In genomic region chr19:30516111-30516510, GRCh38 we compare ENCODE assay signal across 28 cellular contexts.
"Had no signal": no experiment of that assay in that cellular context is flagged by ENCODE, and none has a peak within 500 bp of the region (broad histone marks: within the 10 kb centered on the region; RNA-seq: fewer than 3 reads in every experiment).

No MANE protein-coding gene starts in this region.

- H3K27ac Mint-ChIP-seq: stimulated activated effector memory CD8-positive, alpha-beta T cell treated with anti-CD3 and anti-CD28 coated beads, Interleukin-12 subunit alpha, Interleukin-12 subunit beta, amount 100 ng/mL, for 72 hours; stimulated activated memory B cell treated with anti-CD40 and anti-IgM and Interleukin-4, amounts not matched to agents 10 μg/mL and 1 μg/mL and 100 μg/mL, for 72 hours; stimulated activated naive B cell treated with anti-CD40 and anti-IgM and Interleukin-4, amounts not matched to agents 10 μg/mL and 1 μg/mL and 100 μg/mL, for 72 hours; stimulated activated naive CD8-positive, alpha-beta T cell treated with anti-CD3 and anti-CD28 coated beads, Interleukin-15, amount 100 ng/mL, for 72 hours; stimulated activated naive CD8-positive, alpha-beta T cell treated with anti-CD3 and anti-CD28 coated beads, Interleukin-15, Interleukin-2, amounts not matched to agents 100 ng/mL and 50 ng/mL, for 24 hours; type B pancreatic cell had no signal

- H3K9me3 ChIP-seq: stomach, suprapubic skin, testis, thoracic aorta, thyroid gland, tibial artery, tibial nerve, transverse colon, upper lobe of left lung, upper lobe of right lung, uterus, vagina had no signal

- H3K27me3 Mint-ChIP-seq: stimulated activated memory B cell treated with anti-CD40 and anti-IgM and Interleukin-4, amounts not matched to agents 10 μg/mL and 1 μg/mL and 100 μg/mL, for 72 hours; stimulated activated naive B cell treated with anti-CD40 and anti-IgM and Interleukin-4, amounts not matched to agents 10 μg/mL and 1 μg/mL and 100 μg/mL, for 72 hours; stimulated activated naive CD8-positive, alpha-beta T cell treated with anti-CD3 and anti-CD28 coated beads, Interleukin-15, amount 100 ng/mL, for 72 hours; type B pancreatic cell had no signal

- H3K36me3 Mint-ChIP-seq: stimulated activated effector memory CD8-positive, alpha-beta T cell treated with anti-CD3 and anti-CD28 coated beads, Interleukin-12 subunit alpha, Interleukin-12 subunit beta, amount 100 ng/mL, for 72 hours; stimulated activated memory B cell treated with anti-CD40 and anti-IgM and Interleukin-4, amounts not matched to agents 10 μg/mL and 1 μg/mL and 100 μg/mL, for 72 hours; stimulated activated naive B cell treated with anti-CD40 and anti-IgM and Interleukin-4, amounts not matched to agents 10 μg/mL and 1 μg/mL and 100 μg/mL, for 72 hours; type B pancreatic cell had no signal

- H3K4me3 ChIP-seq: stomach, suprapubic skin, testis, thoracic aorta, thyroid gland, tibial artery, tibial nerve, transverse colon, upper lobe of left lung, upper lobe of right lung, uterus, vagina had no signal

- H3K4me3 Mint-ChIP-seq: stimulated activated effector memory CD8-positive, alpha-beta T cell treated with anti-CD3 and anti-CD28 coated beads, Interleukin-12 subunit alpha, Interleukin-12 subunit beta, amount 100 ng/mL, for 72 hours; stimulated activated memory B cell treated with anti-CD40 and anti-IgM and Interleukin-4, amounts not matched to agents 10 μg/mL and 1 μg/mL and 100 μg/mL, for 72 hours; stimulated activated naive B cell treated with anti-CD40 and anti-IgM and Interleukin-4, amounts not matched to agents 10 μg/mL and 1 μg/mL and 100 μg/mL, for 72 hours; stimulated activated naive CD8-positive, alpha-beta T cell treated with anti-CD3 and anti-CD28 coated beads, Interleukin-15, amount 100 ng/mL, for 72 hours; stimulated activated naive CD8-positive, alpha-beta T cell treated with anti-CD3 and anti-CD28 coated beads, Interleukin-15, Interleukin-2, amounts not matched to agents 100 ng/mL and 50 ng/mL, for 24 hours; type B pancreatic cell had no signal

- ATAC-seq: stimulated activated effector memory CD8-positive, alpha-beta T cell treated with anti-CD3 and anti-CD28 coated beads, Interleukin-12 subunit alpha, Interleukin-12 subunit beta, amount 100 ng/mL, for 72 hours; stimulated activated memory B cell treated with anti-CD40 and anti-IgM and Interleukin-4, amounts not matched to agents 10 μg/mL and 1 μg/mL and 100 μg/mL, for 72 hours; stimulated activated naive B cell treated with anti-CD40 and anti-IgM and Interleukin-4, amounts not matched to agents 10 μg/mL and 1 μg/mL and 100 μg/mL, for 72 hours; stimulated activated naive CD8-positive, alpha-beta T cell treated with anti-CD3 and anti-CD28 coated beads, Interleukin-15, amount 100 ng/mL, for 72 hours; stimulated activated naive CD8-positive, alpha-beta T cell treated with anti-CD3 and anti-CD28 coated beads, Interleukin-15, Interleukin-2, amounts not matched to agents 100 U/mL and 50 U/mL, for 24 hours; upper lobe of right lung had no signal

- H3K4me1 Mint-ChIP-seq: stimulated activated effector memory CD8-positive, alpha-beta T cell treated with anti-CD3 and anti-CD28 coated beads, Interleukin-12 subunit alpha, Interleukin-12 subunit beta, amount 100 ng/mL, for 72 hours; stimulated activated memory B cell treated with anti-CD40 and anti-IgM and Interleukin-4, amounts not matched to agents 10 μg/mL and 1 μg/mL and 100 μg/mL, for 72 hours; stimulated activated naive B cell treated with anti-CD40 and anti-IgM and Interleukin-4, amounts not matched to agents 10 μg/mL and 1 μg/mL and 100 μg/mL, for 72 hours; stimulated activated naive CD8-positive, alpha-beta T cell treated with anti-CD3 and anti-CD28 coated beads, Interleukin-15, amount 100 ng/mL, for 72 hours had no signal

- H3K36me3 ChIP-seq: stomach, suprapubic skin, thoracic aorta, thyroid gland, tibial artery, tibial nerve, transverse colon, upper lobe of left lung, upper lobe of right lung, uterus, vagina had no signal

- H3K27me3 ChIP-seq: testis, thyroid gland, tibial artery, tibial nerve, transverse colon, upper lobe of left lung, upper lobe of right lung, uterus, vagina had no signal

- H3K9me3 Mint-ChIP-seq: stimulated activated effector memory CD8-positive, alpha-beta T cell treated with anti-CD3 and anti-CD28 coated beads, Interleukin-12 subunit alpha, Interleukin-12 subunit beta, amount 100 ng/mL, for 72 hours; stimulated activated naive CD8-positive, alpha-beta T cell treated with anti-CD3 and anti-CD28 coated beads, Interleukin-15, amount 100 ng/mL, for 72 hours; stimulated activated naive CD8-positive, alpha-beta T cell treated with anti-CD3 and anti-CD28 coated beads, Interleukin-15, Interleukin-2, amounts not matched to agents 100 ng/mL and 50 ng/mL, for 24 hours; type B pancreatic cell had no signal

- H3K27ac ChIP-seq: stomach, suprapubic skin, testis, thoracic aorta, thyroid gland, tibial artery, tibial nerve, transverse colon, upper lobe of left lung, upper lobe of right lung, uterus, vagina had no signal

- DNase-seq: stimulated activated CD4-positive, alpha-beta T cell treated with anti-CD3 and anti-CD28 coated beads, Interleukin-2, amount 100 ng/mL, for 48 hours; stimulated activated CD4-positive, alpha-beta T cell treated with anti-CD3 and anti-CD28 coated beads, Interleukin-4, amount 100 ng/mL, for 1 hour; stimulated activated CD4-positive, alpha-beta T cell treated with anti-CD3 and anti-CD28 coated beads, Interleukin-4, amount 100 ng/mL, for 24 hours; stimulated activated CD4-positive, alpha-beta T cell treated with anti-CD3 and anti-CD28 coated beads, Interleukin-4, amount 100 ng/mL, for 4 hours; stimulated activated CD8-positive, alpha-beta memory T cell treated with anti-CD3 and anti-CD28 coated beads, Interleukin-4, amount 100 ng/mL, for 48 hours; stimulated activated naive B cell treated with anti-CD40 and anti-IgM and Interleukin-4, amounts not matched to agents 10 μg/mL and 1 μg/mL and 100 μg/mL, for 72 hours; stimulated activated naive CD4-positive, alpha-beta T cell; stimulated activated naive CD4-positive, alpha-beta T cell treated with Interleukin-2 at 50 U/mL for 16 hours; stimulated activated naive CD8-positive, alpha-beta T cell treated with anti-CD3 and anti-CD28 coated beads, Interleukin-15, amount 100 ng/mL, for 72 hours; stimulated activated naive CD8-positive, alpha-beta T cell treated with anti-CD3 and anti-CD28 coated beads, Interleukin-15, Interleukin-2, amounts not matched to agents 100 U/mL and 50 U/mL, for 24 hours; stomach; substantia nigra; testis; thyroid gland; tibial artery; transverse colon; trophoblast cell; upper lobe of right lung; uterus had no signal

- H3K4me1 ChIP-seq: stomach, testis, thyroid gland, tibial artery, transverse colon, upper lobe of left lung, upper lobe of right lung, uterus, vagina had no signal
